In the genomic region with DNA sequence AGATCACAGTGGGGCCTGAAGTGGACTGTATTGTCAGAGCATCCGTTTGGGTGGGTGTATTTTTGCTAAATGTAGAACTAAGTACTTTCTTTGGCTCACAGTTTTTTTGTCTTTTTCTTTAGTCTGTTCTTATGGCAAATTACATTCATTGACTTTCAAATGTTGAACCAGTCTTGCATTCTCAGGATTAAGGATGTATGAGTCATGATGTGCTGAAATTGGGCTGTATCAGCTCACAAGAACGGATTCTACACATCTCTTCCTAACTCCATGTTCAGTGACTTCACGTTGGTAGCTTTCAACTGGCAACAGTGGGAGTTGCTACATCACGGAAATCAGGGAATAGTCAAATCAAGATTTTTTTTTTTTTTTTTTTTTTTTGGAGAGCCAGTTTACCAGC, we compare ENCODE assay signal across 14 cellular contexts.
A peak's percentile ranks its signal among the peaks of the same experiment; 100 is the strongest.
DNase-seq lines count a peak whose midpoint lies in the region; ATAC-seq and FAIRE-seq lines count a peak whose summit lies in the region.
"Had no signal": no experiment of that assay in that cellular context is flagged by ENCODE, and none has a peak within 500 bp of the region (broad histone marks: within the 10 kb centered on the region; RNA-seq: fewer than 3 reads in every experiment).

No MANE protein-coding gene starts in this region.

- intact Hi-C loops in Right ventricle myocardium superior (cut with DNase I): no loop called here

- no peak overlapping the region for H2AFZ ChIP-seq in ACC112 (ENCODE audit: low read length, unreplicated experiment)

- FAIRE-seq in HTR-8/SVneo (lab: Jason Lieb, UNC): peak; percentile 69

- H3K36me3 ChIP-seq in ACC112 (ENCODE audit: insufficient read depth, low read length): peaks cover 4% of the 10 kb centered on the region; the same call in 1 of the 2 replicates

- H3K4me3 ChIP-seq in ACC112 (ENCODE audit: low read depth, low read length): no peak overlapping the region
- H3K4me3 ChIP-seq: BLaER1 treated with 17β-estradiol and CSF1 and Interleukin-3, amounts not matched to agents 10 nM and 100 nM had no signal

- DNase-seq in HTR-8/SVneo (ENCODE audit: insufficient read length, low spot score) (peak; percentile 41), astrocyte of the hippocampus (ENCODE audit: low read depth, low spot score) (peak; percentile 79), iris pigment epithelial cell (ENCODE audit: low read depth) (peak; percentile 91), Right ventricle myocardium superior (no peak), NCI-H2107 treated with DMSO at 0.1 percent for 48 hours (lab: John Stamatoyannopoulos, UW; ENCODE audit: unreplicated experiment) (no peak), activated gamma-delta T cell (lab: John Stamatoyannopoulos, UW) (no peak)
- DNase-seq: activated CD8-positive, alpha-beta memory T cell treated with anti-CD3 and anti-CD28 coated beads for 24 hours; cortex of kidney; NCI-H2081 had no signal

- ATAC-seq in Right ventricle myocardium superior (ENCODE audit: poor library complexity): no peak
- no peak for ATAC-seq in HG02678 (IDR thresholded peaks at IDR 0.05; ENCODE audit: unreplicated experiment)
- ATAC-seq: left lobe of liver had no signal

- peaks cover 18% of the 10 kb centered on the region for H3K4me1 ChIP-seq in ACC112 (ENCODE audit: control insufficient read depth, insufficient read depth, low read length, unreplicated experiment)

- no peaks in the 10 kb centered on the region for H3K27me3 ChIP-seq in ACC112 (ENCODE audit: insufficient read depth, low read length)
- H3K27me3 ChIP-seq: BLaER1 treated with 17β-estradiol and CSF1 and Interleukin-3, amounts not matched to agents 10 nM and 100 nM had no signal

- H3K27ac ChIP-seq in ACC112 (ENCODE audit: low read depth, low read length): peak overlapping the region; percentile 24; the same call in 1 of the 2 replicates
- H3K27ac ChIP-seq: BLaER1 treated with 17β-estradiol and CSF1 and Interleukin-3, amounts not matched to agents 10 nM and 100 nM; KMS-11 had no signal

- no peaks in the 10 kb centered on the region for H3K79me2 ChIP-seq in ACC112 (ENCODE audit: control insufficient read depth, insufficient read depth, low read length, unreplicated experiment)

Comparison
In these comparisons a context has a peak if more than half of its experiments do, and no peak if none do; other contexts are left out.
1. DNase-seq: peak in HTR-8/SVneo (single experiment), astrocyte of the hippocampus (single experiment) and iris pigment epithelial cell (single experiment); none in Right ventricle myocardium superior (single experiment), NCI-H2107 treated with DMSO at 0.1 percent for 48 hours (single experiment) and activated gamma-delta T cell (single experiment).